ENCODE assay signal across 13 cellular contexts in the genomic region with DNA sequence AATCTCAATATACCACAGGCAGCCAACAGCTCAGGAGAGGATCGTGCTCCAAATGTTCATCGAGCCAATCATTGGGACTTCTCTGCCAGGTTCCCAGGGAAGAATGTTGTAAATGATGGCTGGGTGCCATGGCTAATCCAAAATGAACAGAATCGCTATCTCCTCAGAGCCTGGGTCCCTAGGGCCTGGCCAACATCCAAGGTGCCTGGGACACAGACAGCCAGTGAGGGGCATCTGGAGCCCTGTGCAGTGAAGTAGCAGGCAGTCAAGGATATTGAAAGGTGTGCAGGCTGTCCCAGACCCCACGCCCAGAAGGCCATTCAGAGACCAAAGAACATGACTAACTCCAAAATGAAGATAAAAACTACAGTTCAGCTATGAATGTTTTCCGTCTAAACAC. TPM values are rescaled to one million over a fixed set of nuclear protein-coding genes. Genes with fewer than 3 reads are reported as not detected.
DNase-seq lines count a peak whose midpoint lies in the region; ATAC-seq, FAIRE-seq and TF ChIP-seq lines count a peak whose summit lies in the region.
"Had no signal": no experiment of that assay in that cellular context is flagged by ENCODE, and none has a peak within 500 bp of the region (broad histone marks: within the 10 kb centered on the region; RNA-seq: fewer than 3 reads in every experiment).

No MANE protein-coding gene starts in this region.

- TF ChIP-seq RAD21 in HepG2 (CRISPR knock-in tag; IDR thresholded peaks at IDR 0.05), result no peak

- peak overlapping the region; percentile 4; the same call in 1 of the 2 replicates for H3K4me2 ChIP-seq in HepG2 (ENCODE audit: low read depth, low read length)

- H3K27me3 ChIP-seq in AG04450 (ENCODE audit: control insufficient read depth, insufficient read depth, low read length), result no peaks in the 10 kb centered on the region
- no peaks in the 10 kb centered on the region for H3K27me3 ChIP-seq in HepG2 (ENCODE audit: control insufficient read depth in 1 of 2, insufficient read depth in 2 of 2, low read length in 2 of 2)
- H3K27me3 ChIP-seq in tibial nerve, result no peaks in the 10 kb centered on the region
- H3K27me3 ChIP-seq: thyroid gland had no signal

- no TSS peak for BruUV-seq in HepG2 (replicated peaks; lab: Mats Ljungman, UMichigan)

- H3K4me1 ChIP-seq in HepG2 (ENCODE audit: insufficient read depth, low read length) (peaks cover 96% of the 10 kb centered on the region), tibial nerve (peaks cover 3 to 99% (median 91%) of the 10 kb centered on the region in 4 donors)

- POLR2A ChIA-PET in AG04450 (lab: Yijun Ruan, JAX), result interaction anchor here (1.1 kb wide), 1 partner anchor 9 kb away, joined by 3 read pairs; no protein-coding TSS in a partner anchor
- POLR2A ChIA-PET in HepG2 (lab: Yijun Ruan, JAX), result interaction anchor here (6.3 kb wide), 1 partner anchor 12 kb away, joined by 54 read pairs; no protein-coding TSS in a partner anchor
- POLR2A ChIA-PET in GM10248 (lab: Yijun Ruan, JAX), result no interaction called here

- peaks cover 30% of the 10 kb centered on the region for H3K36me3 Mint-ChIP-seq in activated T-helper 2 cell treated with anti-CD3 and anti-CD28 coated beads, Interferon-gamma antibody, Interleukin-2, Interleukin-4, amounts not matched to agents 10 μg/mL and 5 μg/mL and 100 μg/mL, durations not matched to agents 14 hours and 24 hours and 36 hours (ENCODE audit: low read depth)

- H3K27ac ChIP-seq in AG04450 (ENCODE audit: low read depth, low read length) (peak overlapping the region; percentile 55), HepG2 (ENCODE audit: extremely low read length, insufficient read depth, low read length) (peak overlapping the region; percentile 97), tibial nerve (peak overlapping the region in 2 of 4 donors; percentile 38 to 66)
- H3K27ac ChIP-seq: HL-60 had no signal

- no peaks in the 10 kb centered on the region for H3K9me3 Mint-ChIP-seq in activated T-helper 2 cell treated with anti-CD3 and anti-CD28 coated beads, Interferon-gamma antibody, Interleukin-2, Interleukin-4, amounts not matched to agents 10 μg/mL and 5 μg/mL and 100 μg/mL, durations not matched to agents 14 hours and 24 hours and 36 hours

- ATAC-seq in HepG2, result no peak
- no peak for ATAC-seq in HG03045 (IDR thresholded peaks at IDR 0.05; ENCODE audit: unreplicated experiment)

- peaks cover 79% of the 10 kb centered on the region for H3K79me2 ChIP-seq in HepG2 (ENCODE audit: insufficient read depth, low read length)

- H3K27ac Mint-ChIP-seq in activated T-helper 2 cell treated with anti-CD3 and anti-CD28 coated beads, Interferon-gamma antibody, Interleukin-2, Interleukin-4, amounts not matched to agents 10 μg/mL and 5 μg/mL and 100 μg/mL, durations not matched to agents 14 hours and 24 hours and 36 hours, result peak overlapping the region; percentile 51

- peaks cover 13% of the 10 kb centered on the region for H4K20me1 ChIP-seq in HepG2 (ENCODE audit: insufficient read depth, low read length)

- TF ChIP-seq EP300 in HepG2 (IDR thresholded peaks at IDR 0.05; ENCODE audit: low read depth in 2 of 2, low read length in 2 of 2), result no peak
- TF ChIP-seq EP300 in HepG2 (CRISPR knock-in tag; IDR thresholded peaks at IDR 0.05; ENCODE audit: borderline replicate concordance), result no peak
- TF ChIP-seq EP300 in tibial nerve (IDR thresholded peaks at IDR 0.05), result no peak

- no peak overlapping the region for H2AFZ ChIP-seq in HepG2 (ENCODE audit: low read length)

- CTCF ChIA-PET in AG04450 (lab: Charles Lee) (no interaction called here), HepG2 (lab: Yijun Ruan, JAX; ENCODE audit: low intra/inter-chr PET ratio, low total read pairs) (no interaction called here), GM10248 (lab: Yijun Ruan, JAX) (interaction anchor here (1.0 to 1.8 kb wide), 2 partner anchors 30 to 262 kb away, joined by 3 to 5 read pairs; no protein-coding TSS in a partner anchor)

- H3K27me3 Mint-ChIP-seq in activated T-helper 2 cell treated with anti-CD3 and anti-CD28 coated beads, Interferon-gamma antibody, Interleukin-2, Interleukin-4, amounts not matched to agents 10 μg/mL and 5 μg/mL and 100 μg/mL, durations not matched to agents 14 hours and 24 hours and 36 hours (ENCODE audit: low read depth), result no peaks in the 10 kb centered on the region

- no peak overlapping the region for H3K4me3 Mint-ChIP-seq in activated T-helper 2 cell treated with anti-CD3 and anti-CD28 coated beads, Interferon-gamma antibody, Interleukin-2, Interleukin-4, amounts not matched to agents 10 μg/mL and 5 μg/mL and 100 μg/mL, durations not matched to agents 14 hours and 24 hours and 36 hours (ENCODE audit: low read depth)

- TF ChIP-seq CTCF in AG04450 (IDR thresholded peaks at IDR 0.05; ENCODE audit: low read depth, low read length) (no peak), HepG2 (CRISPR knock-in tag; IDR thresholded peaks at IDR 0.05) (no peak), tibial nerve (IDR thresholded peaks at IDR 0.05) (no peak), GM10248 (IDR thresholded peaks at IDR 0.05; ENCODE audit: control extremely low read depth, extremely low read depth, low read depth, missing control alignments) (no peak)

- H3K36me3 ChIP-seq in HepG2 (replicated peaks in 1 of 2; ENCODE audit: control insufficient read depth in 1 of 2, insufficient read depth in 2 of 2, low read length in 2 of 2) (peaks cover 0 to 10% of the 10 kb centered on the region in 2 experiments; a peak in 1 of 5 replicates), tibial nerve (no peaks in the 10 kb centered on the region)
- H3K36me3 ChIP-seq: thyroid gland had no signal

- no peak for FAIRE-seq in GM12892 (lab: Jason Lieb, UNC)
- no peak for FAIRE-seq in HepG2 (lab: Jason Lieb, UNC)
- FAIRE-seq: colon had no signal

- no peak overlapping the region for H3K4me3 ChIP-seq in AG04450 (ENCODE audit: low read depth, low read length)
- H3K4me3 ChIP-seq in HepG2 (replicated peaks in 1 of 3; ENCODE audit: insufficient read depth in 1 of 3, low read depth in 2 of 3, low read length in 3 of 3), result no peak overlapping the region
- H3K4me3 ChIP-seq in tibial nerve, result no peak overlapping the region
- H3K4me3 ChIP-seq: thyroid gland had no signal

- no peak for DNase-seq in AG04450 (ENCODE audit: low read depth, low spot score)
- DNase-seq in GM12892 (ENCODE audit: insufficient read length), result no peak
- no peak for DNase-seq in activated T-helper 2 cell treated with anti-CD3 and anti-CD28 coated beads, Interferon-gamma antibody, Interleukin-2, Interleukin-4, amounts not matched to agents 10 μg/mL and 5 μg/mL and 100 μg/mL, durations not matched to agents 14 hours and 24 hours and 36 hours (ENCODE audit: low spot score)
- DNase-seq in HepG2 (ENCODE audit: low spot score), result no peak
- DNase-seq in tibial nerve (ENCODE audit: low spot score in 2 of 2), result no peak
- no peak for DNase-seq in amniotic stem cell (lab: John Stamatoyannopoulos, UW)
- DNase-seq in GM10248 (ENCODE audit: extremely low spot score), result no peak
- DNase-seq: activated CD8-positive, alpha-beta memory T cell treated with anti-CD3 and anti-CD28 coated beads, Interleukin-2, amount 50 U/mL, for 48 hours; hippocampal formation had no signal

- peak; percentile 38; the same call in 1 of the 2 replicates for TF ChIP-seq POLR2A in GM12892 (IDR thresholded peaks at IDR 0.05; ENCODE audit: low read depth, low read length)
- no peak for TF ChIP-seq POLR2A in HepG2 (IDR thresholded peaks at IDR 0.05; ENCODE audit: insufficient read depth in 1 of 2, low read depth in 2 of 2, low read length in 2 of 2)
- TF ChIP-seq POLR2A in tibial nerve (IDR thresholded peaks at IDR 0.05), result no peak

- peaks cover 87% of the 10 kb centered on the region for H3K4me1 Mint-ChIP-seq in activated T-helper 2 cell treated with anti-CD3 and anti-CD28 coated beads, Interferon-gamma antibody, Interleukin-2, Interleukin-4, amounts not matched to agents 10 μg/mL and 5 μg/mL and 100 μg/mL, durations not matched to agents 14 hours and 24 hours and 36 hours (ENCODE audit: low read depth)

- no peaks in the 10 kb centered on the region for H3K9me3 ChIP-seq in AG04450 (ENCODE audit: control insufficient read depth, insufficient read depth, low read length)
- H3K9me3 ChIP-seq in HepG2 (ENCODE audit: low read length), result no peaks in the 10 kb centered on the region
- H3K9me3 ChIP-seq in tibial nerve, result no peaks in the 10 kb centered on the region
- H3K9me3 ChIP-seq: thyroid gland had no signal

- 100% methylated on average over 4 of the region's 5 CpGs for WGBS in HepG2 (ENCODE audit: low lambda C conversion rate)
- 44 to 51% methylated on average over 5 of the region's 5 CpGs for WGBS in tibial nerve, 2 donors

- H3K9ac ChIP-seq in HepG2 (ENCODE audit: insufficient read depth, low read depth, low read length), result no peak overlapping the region

- in situ Hi-C loops in HepG2 (cut with HindIII; ENCODE audit: extremely low pct_ligation_motif_present, low pct_unique_long_range_greater_than_20kb), result no loop called here

- intact Hi-C loops in activated T-helper 2 cell treated with anti-CD3 and anti-CD28 coated beads, Interferon-gamma antibody, Interleukin-2, Interleukin-4, amounts not matched to agents 10 μg/mL and 5 μg/mL and 100 μg/mL, durations not matched to agents 14 hours and 24 hours and 36 hours (cut with micrococcal nuclease), result no loop called here
- intact Hi-C loops in HepG2 (cut with micrococcal nuclease; ENCODE audit: unreplicated experiment), result no loop called here

RNA-seq across cellular contexts. Expression of gene BRD4, which starts 37.7 kb away (rescaled TPM):
- polyA plus RNA-seq in AG04450 (2011; rRNA removed), result 7.8 and 11.5 TPM in 2 replicates
- polyA minus RNA-seq in AG04450 (2011; rRNA and poly(A)+ RNA removed), result 29.6 and 47.3 TPM in 2 replicates
- polyA plus RNA-seq in GM12892 (2012; ENCODE audit: missing spikeins), result 20.4 TPM
- 104 and 108 TPM in 2 replicates for total RNA-seq in activated T-helper 2 cell treated with anti-CD3 and anti-CD28 coated beads, Interferon-gamma antibody, Interleukin-2, Interleukin-4, amounts not matched to agents 10 μg/mL and 5 μg/mL and 100 μg/mL, durations not matched to agents 14 hours and 24 hours and 36 hours
- 11.4 TPM in 2 replicates for total RNA-seq in HepG2 (2016; rRNA removed; fragmentation: Illumina TruSeq; extraction: Trizol)
- total RNA-seq in HepG2 (2016; cell fraction: cytosol; rRNA removed; fragmentation: Illumina TruSeq; extraction: Trizol; ENCODE audit: low read depth), result 9.3 and 10.8 TPM in 2 replicates
- total RNA-seq in HepG2 (2016; cell fraction: insoluble cytoplasmic fraction; rRNA removed; fragmentation: Illumina TruSeq; extraction: Trizol), result 9.9 and 11.8 TPM in 2 replicates
- 14.9 and 16.5 TPM in 2 replicates for total RNA-seq in HepG2 (2016; cell fraction: membrane; rRNA removed; fragmentation: Illumina TruSeq; extraction: Trizol)
- total RNA-seq in HepG2 (2016; cell fraction: nucleus; rRNA removed; fragmentation: Illumina TruSeq; extraction: Trizol), result 16.3 and 19.3 TPM in 2 replicates
- polyA plus RNA-seq in HepG2 (2011; rRNA removed), result 10.5 TPM in 2 replicates
- polyA plus RNA-seq in HepG2 (2011; cell fraction: cytosol; rRNA removed), result 5.5 and 5.9 TPM in 2 replicates
- polyA plus RNA-seq in HepG2 (2011; cell fraction: nucleus; rRNA removed), result 33.7 and 40.9 TPM in 2 replicates
- 38.7 and 50.8 TPM in 2 replicates for polyA plus RNA-seq in HepG2 (2012)
- polyA plus RNA-seq in HepG2 (2016; cell fraction: cytosol; fragmentation: Illumina TruSeq; extraction: Trizol; ENCODE audit: low read depth), result 3.9 and 4.0 TPM in 2 replicates
- polyA plus RNA-seq in HepG2 (2016; cell fraction: insoluble cytoplasmic fraction; fragmentation: Illumina TruSeq; extraction: Trizol; ENCODE audit: low read depth), result 19.8 and 29.3 TPM in 2 replicates
- 14.9 and 16.3 TPM in 2 replicates for polyA plus RNA-seq in HepG2 (2016; cell fraction: membrane; fragmentation: Illumina TruSeq; extraction: Trizol; ENCODE audit: low read depth)
- polyA plus RNA-seq in HepG2 (2016; cell fraction: nucleus; fragmentation: Illumina TruSeq; extraction: Trizol; ENCODE audit: insufficient read depth, low read depth), result 50.8 and 56.4 TPM in 2 replicates
- 42.7 and 54.2 TPM in 2 replicates for polyA minus RNA-seq in HepG2 (2011; rRNA and poly(A)+ RNA removed; ENCODE audit: low replicate concordance)
- polyA minus RNA-seq in HepG2 (2011; cell fraction: cytosol; rRNA and poly(A)+ RNA removed), result 22.2 and 24.6 TPM in 2 replicates
- polyA minus RNA-seq in HepG2 (2011; cell fraction: nucleus; rRNA and poly(A)+ RNA removed), result 49.4 and 56.1 TPM in 2 replicates
- total RNA-seq in tibial nerve, result 10 to 100 TPM; 34.7 to 69.6 (median 36.0) TPM
